In the genomic region with DNA sequence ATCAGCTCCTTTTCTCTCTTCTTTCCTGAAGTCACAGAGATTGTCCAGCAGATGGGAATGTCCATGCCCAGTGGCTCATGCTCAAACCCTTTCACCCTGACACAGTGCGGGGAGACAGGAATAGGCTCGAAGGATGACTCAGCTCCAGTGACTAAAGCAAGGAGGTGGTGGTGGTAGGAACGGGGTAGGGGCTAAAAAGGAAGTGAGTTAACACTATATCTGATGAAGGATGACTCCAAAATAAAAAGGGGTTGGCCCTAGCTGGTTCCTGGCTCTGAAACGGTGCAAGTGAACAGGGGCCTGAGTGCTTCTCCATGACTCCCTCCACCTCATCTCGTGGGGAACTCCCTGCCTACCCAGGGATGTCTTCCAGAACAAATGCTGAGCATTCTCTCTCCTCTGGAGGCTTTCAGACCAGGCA, we compare ENCODE assay signal across 8 cellular contexts.
DNase-seq lines count a peak whose midpoint lies in the region; ATAC-seq lines count a peak whose summit lies in the region.

No MANE protein-coding gene starts in this region.

- peaks cover 12% of the 10 kb centered on the region for H3K4me1 ChIP-seq in HAP-1

- no peak overlapping the region for H3K4me3 ChIP-seq in HAP-1

- no peaks in the 10 kb centered on the region for H3K9me3 ChIP-seq in HAP-1

- no peak for ATAC-seq in HG02885 (IDR thresholded peaks at IDR 0.05; ENCODE audit: poor library complexity, unreplicated experiment)

- no peaks in the 10 kb centered on the region for H3K27me3 ChIP-seq in HAP-1 (ENCODE audit: low read depth)

- no peaks in the 10 kb centered on the region for H3K36me3 ChIP-seq in HAP-1 (replicated peaks)

- peak; percentile 69 for DNase-seq in AG08396 (ENCODE audit: low spot score)
- DNase-seq in LoVo (ENCODE audit: low spot score) = peak; percentile 22
- DNase-seq in activated T-cell treated with anti-CD3 and anti-CD28 coated beads for 48 hours (ENCODE audit: low read depth) = peak; percentile 33
- DNase-seq in lung microvascular endothelial cell (ENCODE audit: low read depth in 2 of 2) = peak; percentile 14 to 93
- no peak for DNase-seq in DMS 273 treated with DMSO at 0.1 percent for 48 hours (lab: John Stamatoyannopoulos, UW)
- DNase-seq in DMS79 (lab: John Stamatoyannopoulos, UW) = no peak
- no peak for DNase-seq in HAP-1 (ENCODE audit: low spot score in 2 of 2)

- in situ Hi-C loops in HAP-1 (cut with MboI; ENCODE audit: low sequenced_read_pairs) = no loop called here

Comparison
In these comparisons a context has a peak if more than half of its experiments do, and no peak if none do; other contexts are left out.
1. DNase-seq: peak in AG08396 (single experiment), LoVo (single experiment), activated T-cell treated with anti-CD3 and anti-CD28 coated beads for 48 hours (single experiment) and lung microvascular endothelial cell (2 of 2); none in DMS 273 treated with DMSO at 0.1 percent for 48 hours (single experiment), DMS79 (single experiment) and HAP-1 (0 of 2).